ENCODE assay signal across 1 cellular context in genomic region chr4:54085284-54085683, GRCh38.
TF ChIP-seq lines count a peak whose summit lies in the region.

No MANE protein-coding gene starts in this region.

TF ChIP-seq in HepG2, 621 proteins besides CTCF, POLR2A, EP300 and RAD21 (continued from another document and continues in another):
- TF ChIP-seq CC2D1A (CRISPR knock-in tag; IDR thresholded peaks at IDR 0.05) (no peak), NCOA5 (CRISPR knock-in tag; IDR thresholded peaks at IDR 0.05) (no peak), HOMEZ (CRISPR knock-in tag; IDR thresholded peaks at IDR 0.05; ENCODE audit: low read depth) (0 out of 2 replicates have a peak, but pooled peaks have one; percentile 13), ATM (IDR thresholded peaks at IDR 0.05; ENCODE audit: borderline replicate concordance) (no peak), ELF4 (CRISPR knock-in tag; IDR thresholded peaks at IDR 0.05; ENCODE audit: borderline replicate concordance) (no peak), GLI4 (CRISPR knock-in tag; IDR thresholded peaks at IDR 0.05; ENCODE audit: borderline replicate concordance) (no peak), GATAD1 (CRISPR knock-in tag; IDR thresholded peaks at IDR 0.05) (no peak), NCOA2 (CRISPR knock-in tag; IDR thresholded peaks at IDR 0.05) (0 out of 2 replicates have a peak, but pooled peaks have one; percentile 16), SP4 (CRISPR knock-in tag; IDR thresholded peaks at IDR 0.05) (no peak), ZNF607 (CRISPR knock-in tag; IDR thresholded peaks at IDR 0.05; ENCODE audit: borderline replicate concordance) (no peak), CEBPG (CRISPR knock-in tag; IDR thresholded peaks at IDR 0.05) (peak; percentile 82), ATF4 (CRISPR knock-in tag; IDR thresholded peaks at IDR 0.05) (no peak), ZNF775 (CRISPR knock-in tag; IDR thresholded peaks at IDR 0.05; ENCODE audit: borderline replicate concordance) (no peak), LBX2 (CRISPR knock-in tag; IDR thresholded peaks at IDR 0.05; ENCODE audit: borderline replicate concordance) (no peak), POGZ (CRISPR knock-in tag; IDR thresholded peaks at IDR 0.05) (no peak), NBN (conservative IDR thresholded peaks at IDR 0.05) (no peak), POLR2AphosphoS2 (IDR thresholded peaks at IDR 0.05; ENCODE audit: low read depth, low read length) (no peak), ZFYVE20 (CRISPR knock-in tag; IDR thresholded peaks at IDR 0.05; ENCODE audit: borderline replicate concordance, low read depth) (no peak), SMAD3 (CRISPR knock-in tag; IDR thresholded peaks at IDR 0.05) (no peak), EED (CRISPR knock-in tag; IDR thresholded peaks at IDR 0.05) (no peak), SKIL (CRISPR knock-in tag; IDR thresholded peaks at IDR 0.05; ENCODE audit: borderline replicate concordance) (no peak), TEAD3 (CRISPR knock-in tag; optimal IDR thresholded peaks at IDR 0.05; ENCODE audit: borderline replicate concordance) (peak; percentile 25), EZH2 (conservative IDR thresholded peaks at IDR 0.05; ENCODE audit: low read depth, low read length) (no peak), ZNF644 (CRISPR knock-in tag; IDR thresholded peaks at IDR 0.05; ENCODE audit: low read depth) (peak; percentile 29; the same call in 1 of the 2 replicates), ATF7 (IDR thresholded peaks at IDR 0.05) (peak; percentile 68; the same call in 1 of the 2 replicates), ATF7 (CRISPR knock-in tag; IDR thresholded peaks at IDR 0.05) (no peak), PRPF4 (IDR thresholded peaks at IDR 0.05; ENCODE audit: low read depth, low read length, poor library complexity, severe bottlenecking) (no peak), AHDC1 (CRISPR knock-in tag; IDR thresholded peaks at IDR 0.05; ENCODE audit: borderline replicate concordance) (0 out of 2 replicates have a peak, but pooled peaks have one; percentile 59), CBX1 (IDR thresholded peaks at IDR 0.05; ENCODE audit: low read depth) (no peak), ATF3 (CRISPR knock-in tag; IDR thresholded peaks at IDR 0.05) (peak; percentile 76; the same call in 1 of the 2 replicates), TOE1 (CRISPR knock-in tag; IDR thresholded peaks at IDR 0.05) (no peak), KAT2B (IDR thresholded peaks at IDR 0.05; ENCODE audit: borderline replicate concordance, low read depth, low read length) (no peak), ZMAT3 (CRISPR knock-in tag; conservative IDR thresholded peaks at IDR 0.05) (no peak), TGIF2 (CRISPR knock-in tag; IDR thresholded peaks at IDR 0.05) (no peak), HDAC2 (CRISPR knock-in tag; IDR thresholded peaks at IDR 0.05) (peak; percentile 37; the same call in 1 of the 2 replicates), ZNF441 (CRISPR knock-in tag; IDR thresholded peaks at IDR 0.05; ENCODE audit: borderline replicate concordance) (no peak), MIXL1 (CRISPR knock-in tag; IDR thresholded peaks at IDR 0.05) (peak; percentile 34; the same call in 1 of the 2 replicates), BCLAF1 (IDR thresholded peaks at IDR 0.05) (no peak)
- TF ChIP-seq, protein P1, sequence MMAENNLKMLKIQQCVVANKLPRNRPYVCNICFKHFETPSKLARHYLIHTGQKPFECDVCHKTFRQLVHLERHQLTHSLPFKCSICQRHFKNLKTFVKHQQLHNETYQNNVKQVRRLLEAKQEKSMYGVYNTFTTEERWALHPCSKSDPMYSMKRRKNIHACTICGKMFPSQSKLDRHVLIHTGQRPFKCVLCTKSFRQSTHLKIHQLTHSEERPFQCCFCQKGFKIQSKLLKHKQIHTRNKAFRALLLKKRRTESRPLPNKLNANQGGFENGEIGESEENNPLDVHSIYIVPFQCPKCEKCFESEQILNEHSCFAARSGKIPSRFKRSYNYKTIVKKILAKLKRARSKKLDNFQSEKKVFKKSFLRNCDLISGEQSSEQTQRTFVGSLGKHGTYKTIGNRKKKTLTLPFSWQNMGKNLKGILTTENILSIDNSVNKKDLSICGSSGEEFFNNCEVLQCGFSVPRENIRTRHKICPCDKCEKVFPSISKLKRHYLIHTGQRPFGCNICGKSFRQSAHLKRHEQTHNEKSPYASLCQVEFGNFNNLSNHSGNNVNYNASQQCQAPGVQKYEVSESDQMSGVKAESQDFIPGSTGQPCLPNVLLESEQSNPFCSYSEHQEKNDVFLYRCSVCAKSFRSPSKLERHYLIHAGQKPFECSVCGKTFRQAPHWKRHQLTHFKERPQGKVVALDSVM (CRISPR knock-in tag; IDR thresholded peaks at IDR 0.05): no peak
- TF ChIP-seq, protein P2, sequence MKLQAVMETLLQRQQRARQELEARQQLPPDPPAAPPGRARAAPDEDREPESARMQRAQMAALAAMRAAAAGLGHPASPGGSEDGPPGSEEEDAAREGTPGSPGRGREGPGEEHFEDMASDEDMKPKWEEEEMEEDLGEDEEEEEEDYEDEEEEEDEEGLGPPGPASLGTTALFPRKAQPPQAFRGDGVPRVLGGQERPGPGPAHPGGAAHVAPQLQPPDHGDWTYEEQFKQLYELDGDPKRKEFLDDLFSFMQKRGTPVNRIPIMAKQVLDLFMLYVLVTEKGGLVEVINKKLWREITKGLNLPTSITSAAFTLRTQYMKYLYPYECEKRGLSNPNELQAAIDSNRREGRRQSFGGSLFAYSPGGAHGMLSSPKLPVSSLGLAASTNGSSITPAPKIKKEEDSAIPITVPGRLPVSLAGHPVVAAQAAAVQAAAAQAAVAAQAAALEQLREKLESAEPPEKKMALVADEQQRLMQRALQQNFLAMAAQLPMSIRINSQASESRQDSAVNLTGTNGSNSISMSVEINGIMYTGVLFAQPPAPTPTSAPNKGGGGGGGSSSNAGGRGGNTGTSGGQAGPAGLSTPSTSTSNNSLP (IDR thresholded peaks at IDR 0.05; ENCODE audit: low read depth, low read length): peak; percentile 86
- TF ChIP-seq, protein P3, sequence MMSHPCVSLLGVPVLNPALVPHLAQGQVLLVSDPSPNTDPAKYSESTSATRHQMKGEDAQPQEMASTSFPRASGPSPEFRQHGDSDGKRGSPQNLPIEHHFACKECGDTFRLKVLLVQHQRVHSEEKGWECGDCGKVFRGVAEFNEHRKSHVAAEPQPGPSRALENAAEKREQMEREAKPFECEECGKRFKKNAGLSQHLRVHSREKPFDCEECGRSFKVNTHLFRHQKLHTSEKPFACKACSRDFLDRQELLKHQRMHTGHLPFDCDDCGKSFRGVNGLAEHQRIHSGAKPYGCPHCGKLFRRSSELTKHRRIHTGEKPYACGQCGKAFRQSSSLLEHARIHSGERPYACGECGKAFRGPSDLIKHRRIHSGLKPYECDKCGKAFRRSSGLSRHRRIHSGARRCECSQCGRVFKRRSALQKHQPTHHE (CRISPR knock-in tag; IDR thresholded peaks at IDR 0.05; ENCODE audit: borderline replicate concordance): no peak
- TF ChIP-seq, protein P4, sequence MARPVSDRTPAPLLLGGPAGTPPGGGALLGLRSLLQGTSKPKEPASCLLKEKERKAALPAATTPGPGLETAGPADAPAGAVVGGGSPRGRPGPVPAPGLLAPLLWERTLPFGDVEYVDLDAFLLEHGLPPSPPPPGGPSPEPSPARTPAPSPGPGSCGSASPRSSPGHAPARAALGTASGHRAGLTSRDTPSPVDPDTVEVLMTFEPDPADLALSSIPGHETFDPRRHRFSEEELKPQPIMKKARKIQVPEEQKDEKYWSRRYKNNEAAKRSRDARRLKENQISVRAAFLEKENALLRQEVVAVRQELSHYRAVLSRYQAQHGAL (CRISPR knock-in tag; IDR thresholded peaks at IDR 0.05; ENCODE audit: not compliant biosample characterization): no peak
